7 cellular contexts compared by ENCODE assay signal in the genomic region with DNA sequence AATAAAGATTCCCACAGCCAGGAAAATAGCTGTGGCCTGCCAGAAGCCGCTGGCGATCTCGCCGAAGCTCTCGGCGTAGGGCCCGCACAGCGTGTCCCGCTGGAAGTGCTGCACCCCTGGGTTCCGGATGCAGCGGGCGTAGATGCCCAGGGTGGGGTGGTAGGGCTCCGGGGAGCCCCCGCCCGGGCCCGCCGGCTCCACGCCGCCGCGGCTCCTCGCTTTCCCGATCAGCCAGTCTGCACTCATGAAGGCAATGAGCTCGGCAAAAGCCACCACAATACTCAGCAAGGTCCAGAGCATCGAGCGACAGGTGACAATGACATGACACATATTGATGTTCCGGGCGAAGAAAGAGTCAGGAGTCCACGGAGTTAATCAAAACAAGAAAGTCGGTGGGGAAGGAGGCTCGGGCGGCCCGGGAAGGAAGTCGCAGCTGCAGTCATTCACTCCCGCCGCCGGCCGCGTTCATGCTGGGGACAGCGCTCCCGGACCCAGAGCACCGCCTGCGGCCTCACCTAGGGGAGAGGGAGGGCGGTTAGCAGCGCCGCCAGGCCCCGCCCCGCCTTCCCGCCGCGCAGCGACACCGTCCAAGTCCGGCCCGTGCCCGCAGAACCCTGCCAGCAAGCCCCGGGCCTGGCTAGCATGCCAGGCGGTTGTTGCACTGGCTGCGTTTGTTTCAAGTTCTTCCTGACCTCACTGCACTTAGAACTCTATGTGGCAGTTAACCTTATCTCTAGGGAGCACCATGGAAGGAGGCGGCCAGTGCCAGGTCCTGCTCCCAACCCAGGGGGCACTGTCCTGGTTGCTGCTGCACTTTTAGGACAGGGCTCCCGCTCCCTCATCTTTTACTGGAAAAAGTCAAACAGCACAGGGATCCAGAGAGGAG.
DNase-seq lines count a peak whose midpoint lies in the region; ATAC-seq, FAIRE-seq and TF ChIP-seq lines count a peak whose summit lies in the region.

No MANE protein-coding gene starts in this region.

- peak overlapping the region; percentile 67 to 71 for H3K27ac ChIP-seq in right atrium auricular region
- H3K27ac ChIP-seq in rectal smooth muscle tissue (ENCODE audit: low read depth, low read length) = peak overlapping the region; percentile 78

- H3K4me1 ChIP-seq in right atrium auricular region = peaks cover 0 to 59% of the 10 kb centered on the region in 2 donors
- H3K4me1 ChIP-seq in rectal smooth muscle tissue (ENCODE audit: control insufficient read depth, insufficient read depth, low read length) = peaks cover 35% of the 10 kb centered on the region

- peak; percentile 38 for FAIRE-seq in GM18507 (lab: Jason Lieb, UNC)

- H3K9me3 Mint-ChIP-seq in activated naive CD8-positive, alpha-beta T cell treated with anti-CD3 and anti-CD28 coated beads, Interleukin-2, amount 50 U/mL, for 24 hours = no peaks in the 10 kb centered on the region

- H3K9me3 ChIP-seq in right atrium auricular region = no peaks in the 10 kb centered on the region

- no peak overlapping the region for H3K9ac ChIP-seq in rectal smooth muscle tissue (ENCODE audit: low read length)

- H3K27me3 Mint-ChIP-seq in activated naive CD8-positive, alpha-beta T cell treated with anti-CD3 and anti-CD28 coated beads, Interleukin-2, amount 50 U/mL, for 24 hours = peaks cover 56% of the 10 kb centered on the region

- peak in 1 of 2 donors; percentile 50 for TF ChIP-seq CTCF in right atrium auricular region (IDR thresholded peaks at IDR 0.05)

- no peaks in the 10 kb centered on the region for H3K36me3 ChIP-seq in right atrium auricular region
- H3K36me3 ChIP-seq in rectal smooth muscle tissue (ENCODE audit: control insufficient read depth, insufficient read depth, low read length) = no peaks in the 10 kb centered on the region

- H3K27me3 ChIP-seq in right atrium auricular region = no peaks in the 10 kb centered on the region
- no peaks in the 10 kb centered on the region for H3K27me3 ChIP-seq in rectal smooth muscle tissue (ENCODE audit: control insufficient read depth, insufficient read depth, low read length)

- H3K4me1 Mint-ChIP-seq in activated naive CD8-positive, alpha-beta T cell treated with anti-CD3 and anti-CD28 coated beads, Interleukin-2, amount 50 U/mL, for 24 hours = peaks cover 9% of the 10 kb centered on the region

- peak overlapping the region; percentile 78 for H3K4me3 Mint-ChIP-seq in activated naive CD8-positive, alpha-beta T cell treated with anti-CD3 and anti-CD28 coated beads, Interleukin-2, amount 50 U/mL, for 24 hours

- H3K4me3 ChIP-seq in right atrium auricular region (peak overlapping the region; percentile 38 to 48), rectal smooth muscle tissue (ENCODE audit: low read length) (peak overlapping the region; percentile 68)

- no peaks in the 10 kb centered on the region for H3K36me3 Mint-ChIP-seq in activated naive CD8-positive, alpha-beta T cell treated with anti-CD3 and anti-CD28 coated beads, Interleukin-2, amount 50 U/mL, for 24 hours (ENCODE audit: low read depth)

- H3K27ac Mint-ChIP-seq in activated naive CD8-positive, alpha-beta T cell treated with anti-CD3 and anti-CD28 coated beads, Interleukin-2, amount 50 U/mL, for 24 hours = no peak overlapping the region

- peak; percentile 81 for ATAC-seq in HG02642 (IDR thresholded peaks at IDR 0.05; ENCODE audit: poor library complexity, unreplicated experiment)
- ATAC-seq in activated naive CD8-positive, alpha-beta T cell treated with anti-CD3 and anti-CD28 coated beads, Interleukin-2, amount 50 U/mL, for 24 hours = peak; percentile 68

- DNase-seq in GM18507 (ENCODE audit: extremely low spot score, insufficient read length, low read depth) (peak; percentile 32), NCI-H510A treated with DMSO at 0.1 percent for 48 hours (lab: John Stamatoyannopoulos, UW) (peak; percentile 43), right atrium auricular region (ENCODE audit: low spot score) (peak; percentile 74), kidney glomerular epithelial cell (lab: John Stamatoyannopoulos, UW) (no peak)
- peak; percentile 48 for DNase-seq in activated naive CD8-positive, alpha-beta T cell treated with anti-CD3 and anti-CD28 coated beads, Interleukin-2, amount 50 U/mL, for 24 hours
